Comparison of ENCODE assay signal across 28 cellular contexts in the genomic region with DNA sequence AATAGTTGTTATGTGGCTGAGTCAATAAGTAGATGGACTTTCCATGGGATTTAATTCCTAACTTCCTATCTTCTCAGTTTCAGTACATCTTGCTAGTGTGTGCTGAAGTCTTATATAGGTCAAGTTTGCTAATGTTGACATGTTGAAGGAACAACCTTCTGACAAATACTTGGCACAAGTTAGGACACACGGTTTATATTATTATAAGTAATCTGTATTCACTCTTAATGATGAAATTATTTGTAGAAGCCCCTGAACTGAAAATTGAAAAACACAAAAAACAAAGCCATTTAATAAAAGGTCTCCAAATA.
"Had no signal": no experiment of that assay in that cellular context is flagged by ENCODE, and none has a peak within 500 bp of the region (broad histone marks: within the 10 kb centered on the region; RNA-seq: fewer than 3 reads in every experiment).

No MANE protein-coding gene starts in this region.

- H3K79me2 ChIP-seq: parathyroid adenoma had no signal

- DNase-seq: kidney; left colon; left lung; lower lobe of right lung; mammary epithelial cell; natural killer cell; nephron progenitor cell; occipital lobe; psoas muscle; stimulated activated CD4-positive, alpha-beta T cell treated with anti-CD3 and anti-CD28 coated beads, Interleukin-12 subunit alpha, Interleukin-12 subunit beta, amount 100 ng/mL, for 4 hours; stimulated activated CD4-positive, alpha-beta T cell treated with anti-CD3 and anti-CD28 coated beads, Interleukin-15, amount 100 ng/mL, for 24 hours; stimulated activated CD4-positive, alpha-beta T cell treated with anti-CD3 and anti-CD28 coated beads, Interleukin-2, amount 100 ng/mL, for 24 hours; stimulated activated CD4-positive, alpha-beta T cell treated with anti-CD3 and anti-CD28 coated beads, Interleukin-4, amount 100 ng/mL, for 1 hour; stimulated activated naive B cell treated with anti-CD40 and anti-IgM and Interleukin-4, amounts not matched to agents 10 μg/mL and 1 μg/mL and 100 μg/mL, for 72 hours; stimulated activated naive CD8-positive, alpha-beta T cell treated with anti-CD3 and anti-CD28 coated beads, Interleukin-15, Interleukin-2, amounts not matched to agents 100 U/mL and 50 U/mL, for 24 hours; stomach; testis; thyroid gland; transverse colon; upper lobe of left lung had no signal

- H3K27ac Mint-ChIP-seq: natural killer cell; nephron progenitor cell; neural progenitor cell; stimulated activated naive B cell treated with anti-CD40 and anti-IgM and Interleukin-4, amounts not matched to agents 10 μg/mL and 1 μg/mL and 100 μg/mL, for 72 hours had no signal

- H3K4me2 ChIP-seq: neural progenitor cell had no signal

- H3K27me3 Mint-ChIP-seq: naive B cell; stimulated activated naive B cell treated with anti-CD40 and anti-IgM and Interleukin-4, amounts not matched to agents 10 μg/mL and 1 μg/mL and 100 μg/mL, for 72 hours had no signal

- H3K27me3 ChIP-seq: left lung, neural progenitor cell, neutrophil, right atrium auricular region, stomach, testis, thyroid gland, transverse colon, upper lobe of left lung, vagina had no signal

- H3K9me3 Mint-ChIP-seq: natural killer cell; stimulated activated naive B cell treated with anti-CD40 and anti-IgM and Interleukin-4, amounts not matched to agents 10 μg/mL and 1 μg/mL and 100 μg/mL, for 72 hours had no signal

- H3K4me3 ChIP-seq: left lung, lower lobe of right lung, neural progenitor cell, psoas muscle, right atrium auricular region, skin epidermis, stomach, testis, thyroid gland, transverse colon, upper lobe of left lung, vagina had no signal

- ATAC-seq: left colon; sciatic nerve; stimulated activated naive B cell treated with anti-CD40 and anti-IgM and Interleukin-4, amounts not matched to agents 10 μg/mL and 1 μg/mL and 100 μg/mL, for 72 hours; stimulated activated naive CD8-positive, alpha-beta T cell treated with anti-CD3 and anti-CD28 coated beads, Interleukin-15, Interleukin-2, amounts not matched to agents 100 U/mL and 50 U/mL, for 24 hours had no signal

- H3K4me1 Mint-ChIP-seq: natural killer cell; nephron progenitor cell; neural progenitor cell; stimulated activated naive B cell treated with anti-CD40 and anti-IgM and Interleukin-4, amounts not matched to agents 10 μg/mL and 1 μg/mL and 100 μg/mL, for 72 hours had no signal

- H3K36me3 Mint-ChIP-seq: natural killer cell had no signal

- H2AFZ ChIP-seq: neural progenitor cell, parathyroid adenoma had no signal

- H3K4me3 Mint-ChIP-seq: natural killer cell; nephron progenitor cell; neural progenitor cell; stimulated activated naive B cell treated with anti-CD40 and anti-IgM and Interleukin-4, amounts not matched to agents 10 μg/mL and 1 μg/mL and 100 μg/mL, for 72 hours had no signal

- H3K4me1 ChIP-seq: neural progenitor cell, parathyroid adenoma, testis, thyroid gland, vagina had no signal

- H3K9ac ChIP-seq: neural progenitor cell, parathyroid adenoma had no signal

- H3K27ac ChIP-seq: left lung, lower lobe of right lung, neural progenitor cell, neutrophil, parathyroid adenoma, psoas muscle, right atrium auricular region, testis, thyroid gland, transverse colon, upper lobe of left lung, vagina had no signal

- H3K9me3 ChIP-seq: left lung, lower lobe of right lung, neutrophil, right atrium auricular region, stomach, testis, thyroid gland, transverse colon, upper lobe of left lung, vagina had no signal
